ENCODE assay signal across 9 cellular contexts in genomic region chr5:2752875-2753435, GRCh38. TPM values are rescaled to one million over a fixed set of nuclear protein-coding genes. Genes with fewer than 3 reads are reported as not detected.
DNase-seq lines count a peak whose midpoint lies in the region; ATAC-seq and TF ChIP-seq lines count a peak whose summit lies in the region.
"Had no signal": no experiment of that assay in that cellular context is flagged by ENCODE, and none has a peak within 500 bp of the region (broad histone marks: within the 10 kb centered on the region; RNA-seq: fewer than 3 reads in every experiment).

No MANE protein-coding gene starts in this region.

- no peak overlapping the region for H3K4ac ChIP-seq in trophoblast cell (ENCODE audit: low read depth, low read length)

- H3K4me3 Mint-ChIP-seq in stimulated activated memory B cell treated with anti-CD40 and anti-IgM and Interleukin-4, amounts not matched to agents 10 μg/mL and 1 μg/mL and 100 μg/mL, for 72 hours = no peak overlapping the region

- no peak for TF ChIP-seq CTCF in GM20000 (IDR thresholded peaks at IDR 0.05; ENCODE audit: extremely low read depth, missing control alignments)
- TF ChIP-seq CTCF in fibroblast of lung (conservative IDR thresholded peaks at IDR 0.05 in 1 of 2, IDR thresholded peaks at IDR 0.05 in 1 of 2; ENCODE audit: low read depth in 1 of 2, low read length in 2 of 2) = no peak

- H3K27me3 ChIP-seq in fibroblast of lung (ENCODE audit: control insufficient read depth, insufficient read depth, low read length) (no peaks in the 10 kb centered on the region), trophoblast cell (ENCODE audit: insufficient read depth, low read length) (peaks cover 2% of the 10 kb centered on the region)

- no peak overlapping the region for H2BK12ac ChIP-seq in trophoblast cell (ENCODE audit: low read length)

- no peak overlapping the region for H3K14ac ChIP-seq in trophoblast cell (ENCODE audit: low read length)

- no peak overlapping the region for H2AK5ac ChIP-seq in trophoblast cell (ENCODE audit: low read length)

- peaks cover 37% of the 10 kb centered on the region for H3K79me1 ChIP-seq in trophoblast cell (ENCODE audit: low read length)

- H3K27me3 Mint-ChIP-seq in stimulated activated memory B cell treated with anti-CD40 and anti-IgM and Interleukin-4, amounts not matched to agents 10 μg/mL and 1 μg/mL and 100 μg/mL, for 72 hours = peaks cover 73% of the 10 kb centered on the region

- H2BK120ac ChIP-seq in trophoblast cell (ENCODE audit: insufficient read depth, low read length, poor library complexity) = no peak overlapping the region

- no peak overlapping the region for H4K12ac ChIP-seq in trophoblast cell (ENCODE audit: low read depth, low read length)

- H3K18ac ChIP-seq in trophoblast cell (ENCODE audit: low read length) = peak overlapping the region; percentile 3

- H4K8ac ChIP-seq in trophoblast cell (ENCODE audit: low read depth, low read length) = peak overlapping the region; percentile 32

- H3K4me2 ChIP-seq in fibroblast of lung (ENCODE audit: extremely low read depth, insufficient read depth, low read length) (peak overlapping the region; percentile 25), trophoblast cell (ENCODE audit: low read length) (peak overlapping the region; percentile 90)

- no peak overlapping the region for H3K23ac ChIP-seq in trophoblast cell (ENCODE audit: low read length)

- no peak overlapping the region for H4K91ac ChIP-seq in trophoblast cell (ENCODE audit: low read depth, low read length)

- no peaks in the 10 kb centered on the region for H3K9me3 Mint-ChIP-seq in stimulated activated memory B cell treated with anti-CD40 and anti-IgM and Interleukin-4, amounts not matched to agents 10 μg/mL and 1 μg/mL and 100 μg/mL, for 72 hours

- H2BK5ac ChIP-seq in trophoblast cell (ENCODE audit: low read depth, low read length, poor library complexity) = no peak overlapping the region

- H3K9me3 ChIP-seq in fibroblast of lung (ENCODE audit: control insufficient read depth, insufficient read depth, low read depth, low read length) (no peaks in the 10 kb centered on the region), trophoblast cell (ENCODE audit: insufficient read depth, low read depth, low read length) (peaks cover 11% of the 10 kb centered on the region)
- H3K9me3 ChIP-seq: adrenal gland had no signal

- no peak overlapping the region for H2AFZ ChIP-seq in fibroblast of lung (ENCODE audit: low read length)
- no peak overlapping the region for H2AFZ ChIP-seq in trophoblast cell (ENCODE audit: insufficient read depth, low read length, poor library complexity)

- no CpG with 5 or more reads among the region's 32 CpGs for WGBS in trophoblast cell (ENCODE audit: extremely low coverage, insufficient coverage, insufficient read length)

- ATAC-seq in HG02981 (IDR thresholded peaks at IDR 0.05; ENCODE audit: unreplicated experiment) = no peak
- no peak for ATAC-seq in stimulated activated memory B cell treated with anti-CD40 and anti-IgM and Interleukin-4, amounts not matched to agents 10 μg/mL and 1 μg/mL and 100 μg/mL, for 72 hours

- H3K36me3 ChIP-seq in fibroblast of lung (ENCODE audit: control insufficient read depth, insufficient read depth, low read length) (no peaks in the 10 kb centered on the region), trophoblast cell (ENCODE audit: control insufficient read depth in 1 of 2, insufficient read depth in 2 of 2, low read length in 2 of 2) (peaks cover 17 to 18% of the 10 kb centered on the region in 2 experiments)
- H3K36me3 ChIP-seq: adrenal gland had no signal

- H3K9ac ChIP-seq in fibroblast of lung (ENCODE audit: insufficient read depth, low read length) (no peak overlapping the region), trophoblast cell (ENCODE audit: low read length) (no peak overlapping the region)

- no peaks in the 10 kb centered on the region for H4K20me1 ChIP-seq in fibroblast of lung (ENCODE audit: control insufficient read depth, extremely low read depth, insufficient read depth, low read length)

- H3K27ac Mint-ChIP-seq in stimulated activated memory B cell treated with anti-CD40 and anti-IgM and Interleukin-4, amounts not matched to agents 10 μg/mL and 1 μg/mL and 100 μg/mL, for 72 hours = no peak overlapping the region

- H3K27ac ChIP-seq in fibroblast of lung (ENCODE audit: insufficient read depth, low read length) = no peak overlapping the region
- H3K27ac ChIP-seq in trophoblast cell (ENCODE audit: low read depth, low read length) = no peak overlapping the region
- H3K27ac ChIP-seq: adrenal gland had no signal

- peak; percentile 32 for DNase-seq in GM20000 (ENCODE audit: low spot score)
- DNase-seq in NCI-H748 (lab: John Stamatoyannopoulos, UW; ENCODE audit: unreplicated experiment) = peak; percentile 89
- no peak for DNase-seq in fibroblast of lung (ENCODE audit: low read depth in 2 of 2)
- peak in 1 of 2 donors; percentile 41 for DNase-seq in trophoblast cell
- no peak for DNase-seq in NCI-H1436 treated with DMSO at 0.1 percent for 48 hours (lab: John Stamatoyannopoulos, UW)
- DNase-seq in middle frontal gyrus (ENCODE audit: extremely low spot score, low spot score) = no peak

- H3K4me3 ChIP-seq in fibroblast of lung (replicated peaks in 1 of 4; ENCODE audit: control extremely low read depth in 1 of 4, insufficient read depth in 1 of 4, low read depth in 3 of 4, low read length in 4 of 4) (peak overlapping the region in 2 of 4 experiments; percentile 3 to 55), trophoblast cell (ENCODE audit: low read depth, low read length) (peak overlapping the region; percentile 5)

- no peaks in the 10 kb centered on the region for H3K4me1 ChIP-seq in fibroblast of lung (ENCODE audit: control insufficient read depth, extremely low read depth, insufficient read depth, low read length)
- H3K4me1 ChIP-seq in trophoblast cell (ENCODE audit: control insufficient read depth in 1 of 2, insufficient read depth in 2 of 2, low read length in 2 of 2) = peaks cover 34% of the 10 kb centered on the region in 2 experiments

- peaks cover 5% of the 10 kb centered on the region for H3K36me3 Mint-ChIP-seq in stimulated activated memory B cell treated with anti-CD40 and anti-IgM and Interleukin-4, amounts not matched to agents 10 μg/mL and 1 μg/mL and 100 μg/mL, for 72 hours

- H3K79me2 ChIP-seq in fibroblast of lung (ENCODE audit: control insufficient read depth, insufficient read depth, low read length) (no peaks in the 10 kb centered on the region), trophoblast cell (ENCODE audit: control insufficient read depth, insufficient read depth, low read length, poor library complexity) (peaks cover 20% of the 10 kb centered on the region)

- H3K4me1 Mint-ChIP-seq in stimulated activated memory B cell treated with anti-CD40 and anti-IgM and Interleukin-4, amounts not matched to agents 10 μg/mL and 1 μg/mL and 100 μg/mL, for 72 hours = peaks cover 16% of the 10 kb centered on the region

RNA-seq across cellular contexts. Expression of gene IRX2, which starts 1.5 kb away (rescaled TPM):
- total RNA-seq in fibroblast of lung = 0.26 and 0.33 TPM in 2 replicates
- polyA plus RNA-seq in fibroblast of lung = 0.40 and 0.88 TPM in 2 replicates
- 0.71 and 1.4 TPM in 2 replicates for polyA plus RNA-seq in fibroblast of lung (2012)
- polyA minus RNA-seq in fibroblast of lung (ENCODE audit: low replicate concordance) = 0.11 and 0.39 TPM in 2 replicates
- polyA plus RNA-seq in trophoblast cell (2013) = 10.2 and 10.7 TPM in 2 replicates

Comparison
In these comparisons a context has a peak if more than half of its experiments do, and no peak if none do; other contexts are left out.
1. DNase-seq: peak in GM20000 (single experiment) and NCI-H748 (single experiment); none in fibroblast of lung (0 of 2), NCI-H1436 treated with DMSO at 0.1 percent for 48 hours (single experiment) and middle frontal gyrus (single experiment).